In genomic region chr7:151379534-151380198, GRCh38 we compare ENCODE assay signal across 21 cellular contexts. TPM values are rescaled to one million over a fixed set of nuclear protein-coding genes. Genes with fewer than 3 reads are reported as not detected.
DNase-seq lines count a peak whose midpoint lies in the region; ATAC-seq, FAIRE-seq and TF ChIP-seq lines count a peak whose summit lies in the region.
"Had no signal": no experiment of that assay in that cellular context is flagged by ENCODE, and none has a peak within 500 bp of the region (broad histone marks: within the 10 kb centered on the region; RNA-seq: fewer than 3 reads in every experiment).

No MANE protein-coding gene starts in this region.

- H3K4me3 ChIP-seq in Panc1 (ENCODE audit: low read depth in 2 of 2, low read length in 2 of 2): no peak overlapping the region
- no peak overlapping the region for H3K4me3 ChIP-seq in kidney (ENCODE audit: low read length in 2 of 2)
- H3K4me3 ChIP-seq: prostate gland, skin epidermis, upper lobe of left lung had no signal

- no peaks in the 10 kb centered on the region for H3K36me3 ChIP-seq in Panc1 (ENCODE audit: control insufficient read depth, insufficient read depth, low read length)
- H3K36me3 ChIP-seq in kidney (ENCODE audit: control insufficient read depth in 1 of 2, insufficient read depth in 2 of 2, low read length in 2 of 2): peaks cover 12 to 22% of the 10 kb centered on the region in 2 donors

- in situ Hi-C loops in Panc1 (cut with HindIII; ENCODE audit: low pct_unique_long_range_greater_than_20kb, low sequenced_read_pairs): no loop called here

- TF ChIP-seq CTCF in Panc1 (IDR thresholded peaks at IDR 0.05) (no peak), kidney (IDR thresholded peaks at IDR 0.05; ENCODE audit: borderline replicate concordance, extremely low read depth, insufficient read depth) (no peak)

- FAIRE-seq in kidney (lab: Jason Lieb, UNC): no peak
- FAIRE-seq: endothelial cell of umbilical vein, islet of Langerhans had no signal

- DNase-seq in ELF-1 (ENCODE audit: low read depth, low spot score): peak; percentile 77
- no peak for DNase-seq in Panc1 (ENCODE audit: low read depth, low spot score)
- DNase-seq in kidney: peak; percentile 61
- peak; percentile 72 for DNase-seq in posterior vena cava (ENCODE audit: low spot score)
- DNase-seq in C1 segment of cervical spinal cord (lab: John Stamatoyannopoulos, UW): no peak
- no peak for DNase-seq in HuH-7 (ENCODE audit: low spot score)
- DNase-seq: activated CD4-positive, alpha-beta memory T cell treated with anti-CD3 and anti-CD28 coated beads for 36 hours; activated gamma-delta T cell treated with Interleukin-2 at 50 U/mL for 16 hours; amygdala; KBM-7; mesenchymal stem cell; NCI-H1930; SHP77 treated with DMSO at 0.1 percent for 48 hours had no signal

- POLR2A ChIA-PET in Panc1 (lab: Charles Lee): no interaction called here

- H3K27me3 ChIP-seq in Panc1 (ENCODE audit: control insufficient read depth, insufficient read depth, low read length): no peaks in the 10 kb centered on the region

- H3K4me1 ChIP-seq in Panc1 (ENCODE audit: control insufficient read depth, insufficient read depth, low read length) (no peaks in the 10 kb centered on the region), kidney (ENCODE audit: control insufficient read depth in 1 of 2, insufficient read depth in 1 of 2, low read depth in 1 of 2, low read length in 2 of 2) (peaks cover 0 to 9% of the 10 kb centered on the region in 2 donors)

- BruUV-seq in Panc1 (replicated peaks; lab: Mats Ljungman, UMichigan): no TSS peak

- H3K9ac ChIP-seq in kidney (ENCODE audit: low read length in 2 of 2): no peak overlapping the region

- H3K27ac ChIP-seq in Panc1 (ENCODE audit: low read length) (no peak overlapping the region), kidney (ENCODE audit: low read depth in 2 of 2, low read length in 2 of 2) (no peak overlapping the region)
- H3K27ac ChIP-seq: prostate gland, skin epidermis, upper lobe of left lung, VCaP had no signal

- CTCF ChIA-PET in Panc1 (lab: Charles Lee): no interaction called here

- no peaks in the 10 kb centered on the region for H3K9me3 ChIP-seq in Panc1 (ENCODE audit: control insufficient read depth, insufficient read depth, low read depth, low read length)
- H3K9me3 ChIP-seq in kidney (ENCODE audit: control insufficient read depth in 1 of 2, low read length in 2 of 2): no peaks in the 10 kb centered on the region
- H3K9me3 ChIP-seq: prostate gland, upper lobe of left lung had no signal

- intact Hi-C loops in Panc1 (cut with micrococcal nuclease; ENCODE audit: unreplicated experiment): no loop called here
- intact Hi-C loops in kidney (cut with DNase I): loop anchor here (10.0 kb wide), 1 partner anchor 75 kb away; no protein-coding TSS in a partner anchor
- intact Hi-C loops in posterior vena cava (cut with DNase I): loop anchor here (10.0 kb wide), 2 partner anchors 385 to 805 kb away; no protein-coding TSS in a partner anchor

- ATAC-seq in Panc1 (peak; percentile 28), GM19035 (IDR thresholded peaks at IDR 0.05; ENCODE audit: unreplicated experiment) (no peak)

RNA-seq across cellular contexts. Expression of gene WDR86, which starts 30.2 kb away (rescaled TPM):
- total RNA-seq in Panc1 (2021; ENCODE audit: unreplicated experiment) (0.72 TPM), kidney (5.9 TPM), posterior vena cava (1 to 10 TPM; 4.1 to 6.2 TPM)
- 1.2 TPM for polyA plus RNA-seq in Panc1 (2012; ENCODE audit: insufficient read length)
- 1.8 TPM for polyA plus RNA-seq in kidney (ENCODE audit: insufficient read depth, low read depth, low replicate concordance)
- total RNA-seq: cardiac septum, endothelial cell of umbilical vein had no signal
- polyA plus RNA-seq: endothelial cell of umbilical vein had no signal

RNA-seq across cellular contexts. Expression of gene NUB1, which starts 38.1 kb away (rescaled TPM):
- total RNA-seq in Panc1 (2021; ENCODE audit: unreplicated experiment): 50.5 TPM
- 41.4 TPM for polyA plus RNA-seq in Panc1 (2012; ENCODE audit: insufficient read length)
- total RNA-seq in kidney: 51.8 TPM
- 32.7 TPM for polyA plus RNA-seq in kidney (ENCODE audit: insufficient read depth, low read depth, low replicate concordance)
- 10 to 100 TPM; 33.0 to 37.9 TPM for total RNA-seq in posterior vena cava

Comparison
In these comparisons a context has a peak if more than half of its experiments do, and no peak if none do; other contexts are left out.
1. DNase-seq: peak in ELF-1 (single experiment), kidney (single experiment) and posterior vena cava (single experiment); none in Panc1 (single experiment), C1 segment of cervical spinal cord (0 of 14) and HuH-7 (single experiment).